17 cellular contexts compared by ENCODE assay signal in genomic region chr14:32244404-32244803, GRCh38. TPM values are rescaled to one million over a fixed set of nuclear protein-coding genes. Genes with fewer than 3 reads are reported as not detected.
DNase-seq lines count a peak whose midpoint lies in the region; ATAC-seq and TF ChIP-seq lines count a peak whose summit lies in the region.
"Had no signal": no experiment of that assay in that cellular context is flagged by ENCODE, and none has a peak within 500 bp of the region (broad histone marks: within the 10 kb centered on the region; RNA-seq: fewer than 3 reads in every experiment).

No MANE protein-coding gene starts in this region.

- intact Hi-C loops in left ventricle myocardium superior (cut with micrococcal nuclease): no loop called here
- intact Hi-C loops in ascending aorta (cut with DNase I): no loop called here
- intact Hi-C loops in left colon (cut with DNase I, micrococcal nuclease): no loop called here

- H3K4me1 ChIP-seq in right atrium auricular region (no peaks in the 10 kb centered on the region), ascending aorta (no peaks in the 10 kb centered on the region)

- H3K36me3 ChIP-seq in right atrium auricular region: no peaks in the 10 kb centered on the region
- H3K36me3 ChIP-seq in ascending aorta: no peaks in the 10 kb centered on the region
- H3K36me3 ChIP-seq: BLaER1 treated with 17β-estradiol and CSF1 and Interleukin-3, amounts not matched to agents 10 nM and 100 nM had no signal

- no peaks in the 10 kb centered on the region for H3K27me3 ChIP-seq in right atrium auricular region
- H3K27me3 ChIP-seq in ascending aorta: no peaks in the 10 kb centered on the region
- H3K27me3 ChIP-seq: BLaER1 treated with 17β-estradiol and CSF1 and Interleukin-3, amounts not matched to agents 10 nM and 100 nM had no signal

- DNase-seq in left ventricle myocardium superior (no peak), right atrium auricular region (ENCODE audit: low spot score) (no peak), M059J (ENCODE audit: low read depth) (peak; percentile 50), fibroblast of mammary gland (ENCODE audit: low read depth) (no peak), SK-N-DZ (ENCODE audit: low spot score) (no peak), ascending aorta (ENCODE audit: low spot score in 2 of 2) (no peak), NCI-H146 treated with DMSO at 0.1 percent for 48 hours (lab: John Stamatoyannopoulos, UW; ENCODE audit: unreplicated experiment) (no peak), left colon (no peak)
- DNase-seq: activated CD4-positive, alpha-beta T cell treated with anti-CD3 and anti-CD28 coated beads, Interleukin-2, amount 50 U/mL, for 4 hours; activated gamma-delta T cell treated with Interleukin-2 at 50 U/mL for 16 hours; midbrain; NCI-H226; posterior cingulate gyrus; stimulated activated CD4-positive, alpha-beta T cell treated with anti-CD3 and anti-CD28 coated beads, Interleukin-1b, Interleukin-23, amount 100 ng/mL, for 48 hours had no signal

- H3K9me3 ChIP-seq in right atrium auricular region: no peaks in the 10 kb centered on the region
- no peaks in the 10 kb centered on the region for H3K9me3 ChIP-seq in ascending aorta

- TF ChIP-seq CTCF in right atrium auricular region (IDR thresholded peaks at IDR 0.05): peak in 1 of 2 donors; percentile 25
- TF ChIP-seq CTCF in fibroblast of mammary gland (conservative IDR thresholded peaks at IDR 0.05; ENCODE audit: control insufficient read depth, insufficient read depth, low read depth, low read length): peak; percentile 30
- no peak for TF ChIP-seq CTCF in ascending aorta (IDR thresholded peaks at IDR 0.05)

- ATAC-seq in left ventricle myocardium superior: peak; percentile 55
- no peak for ATAC-seq in left colon

- no peak overlapping the region for H3K4me3 ChIP-seq in right atrium auricular region
- no peak overlapping the region for H3K4me3 ChIP-seq in fibroblast of mammary gland (ENCODE audit: control insufficient read depth, low read depth, low read length)
- H3K4me3 ChIP-seq in ascending aorta: no peak overlapping the region
- H3K4me3 ChIP-seq: BLaER1 treated with 17β-estradiol and CSF1 and Interleukin-3, amounts not matched to agents 10 nM and 100 nM had no signal

- H3K27ac ChIP-seq in right atrium auricular region: no peak overlapping the region
- no peak overlapping the region for H3K27ac ChIP-seq in ascending aorta
- H3K27ac ChIP-seq: BLaER1 treated with 17β-estradiol and CSF1 and Interleukin-3, amounts not matched to agents 10 nM and 100 nM; epithelial cell of prostate had no signal

RNA-seq across cellular contexts. Expression of gene RNU6-8, which starts 41.3 kb away (rescaled TPM):
- total RNA-seq in left ventricle myocardium superior (not detected), right atrium auricular region (not detected), ascending aorta (not detected), left colon (not detected)
- not detected in 2 replicates for total RNA-seq in M059J (2014; rRNA removed; shearing (Covaris generic))
- not detected in 2 replicates for polyA plus RNA-seq in SK-N-DZ (2014; cell fraction: cytosol; rRNA removed)
- polyA plus RNA-seq in SK-N-DZ (2014; cell fraction: nucleus; rRNA removed): not detected in 2 replicates
- total RNA-seq: RPMI7951 had no signal

RNA-seq across cellular contexts. Expression of gene RNU6-7, which starts 42.6 kb away (rescaled TPM):
- not detected for total RNA-seq in left ventricle myocardium superior
- not detected for total RNA-seq in right atrium auricular region
- not detected in 2 replicates for total RNA-seq in M059J (2014; rRNA removed; shearing (Covaris generic))
- polyA plus RNA-seq in SK-N-DZ (2014; cell fraction: cytosol; rRNA removed): not detected in 2 replicates
- not detected in 2 replicates for polyA plus RNA-seq in SK-N-DZ (2014; cell fraction: nucleus; rRNA removed)
- not detected for total RNA-seq in ascending aorta
- not detected for total RNA-seq in left colon
- total RNA-seq: RPMI7951 had no signal
